In genomic region chr18:26745288-26745975, GRCh38 we compare ENCODE assay signal across 1 cellular context.
TF ChIP-seq lines count a peak whose summit lies in the region.

No MANE protein-coding gene starts in this region.

TF ChIP-seq in H1, 55 proteins besides CTCF, POLR2A, EP300 and RAD21 (continued from another document):
- TF ChIP-seq GTF2F1 (IDR thresholded peaks at IDR 0.05; ENCODE audit: borderline replicate concordance, low read depth, low read length) (no peak), SP1 (IDR thresholded peaks at IDR 0.05; ENCODE audit: low read depth, low read length) (no peak), SP2 (IDR thresholded peaks at IDR 0.05; ENCODE audit: low read length) (no peak), SP4 (IDR thresholded peaks at IDR 0.05; ENCODE audit: low read length) (no peak)
- TF ChIP-seq, protein P1, sequence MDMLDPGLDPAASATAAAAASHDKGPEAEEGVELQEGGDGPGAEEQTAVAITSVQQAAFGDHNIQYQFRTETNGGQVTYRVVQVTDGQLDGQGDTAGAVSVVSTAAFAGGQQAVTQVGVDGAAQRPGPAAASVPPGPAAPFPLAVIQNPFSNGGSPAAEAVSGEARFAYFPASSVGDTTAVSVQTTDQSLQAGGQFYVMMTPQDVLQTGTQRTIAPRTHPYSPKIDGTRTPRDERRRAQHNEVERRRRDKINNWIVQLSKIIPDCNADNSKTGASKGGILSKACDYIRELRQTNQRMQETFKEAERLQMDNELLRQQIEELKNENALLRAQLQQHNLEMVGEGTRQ (IDR thresholded peaks at IDR 0.05; ENCODE audit: low read length): no peak
